ENCODE assay signal across 2 cellular contexts in genomic region chr21:26715878-26716506, GRCh38.
TF ChIP-seq lines count a peak whose summit lies in the region.

No MANE protein-coding gene starts in this region.

TF ChIP-seq in GM23338, 12 proteins besides CTCF, POLR2A, EP300 and RAD21 (continued from another document):
- TF ChIP-seq ETS1 (IDR thresholded peaks at IDR 0.05) (no peak), NANOG (IDR thresholded peaks at IDR 0.05; ENCODE audit: borderline replicate concordance) (no peak), ZNF462 (CRISPR knock-in tag; IDR thresholded peaks at IDR 0.05) (no peak), REST (IDR thresholded peaks at IDR 0.05; ENCODE audit: unreplicated experiment) (no peak), EZH2phosphoT487 (IDR thresholded peaks at IDR 0.05; ENCODE audit: unreplicated experiment) (no peak)

TF ChIP-seq in GM12878, 131 proteins besides CTCF, POLR2A, EP300 and RAD21 (continued from another document):
- TF ChIP-seq MEF2A (IDR thresholded peaks at IDR 0.05; ENCODE audit: insufficient read depth, low read depth, low read length) = no peak
- no peak for TF ChIP-seq NR2F1 (conservative IDR thresholded peaks at IDR 0.05)
- no peak for TF ChIP-seq TCF12 (IDR thresholded peaks at IDR 0.05; ENCODE audit: low read depth, low read length)
- TF ChIP-seq SUPT20H (IDR thresholded peaks at IDR 0.05; ENCODE audit: borderline replicate concordance, control insufficient read depth, low read depth, low read length) = no peak
- no peak for TF ChIP-seq TCF3 (IDR thresholded peaks at IDR 0.05; ENCODE audit: borderline replicate concordance, insufficient read depth, low read depth, low read length)
- no peak for TF ChIP-seq CHD2 (IDR thresholded peaks at IDR 0.05; ENCODE audit: borderline replicate concordance, low read depth, low read length)
- TF ChIP-seq KAT2A (conservative IDR thresholded peaks at IDR 0.05; ENCODE audit: control insufficient read depth, low read depth, low read length) = no peak
- no peak for TF ChIP-seq STAT3 (IDR thresholded peaks at IDR 0.05; ENCODE audit: low read depth, low read length)
- no peak for TF ChIP-seq MAX (IDR thresholded peaks at IDR 0.05; ENCODE audit: low read depth, low read length)
